In the genomic region with DNA sequence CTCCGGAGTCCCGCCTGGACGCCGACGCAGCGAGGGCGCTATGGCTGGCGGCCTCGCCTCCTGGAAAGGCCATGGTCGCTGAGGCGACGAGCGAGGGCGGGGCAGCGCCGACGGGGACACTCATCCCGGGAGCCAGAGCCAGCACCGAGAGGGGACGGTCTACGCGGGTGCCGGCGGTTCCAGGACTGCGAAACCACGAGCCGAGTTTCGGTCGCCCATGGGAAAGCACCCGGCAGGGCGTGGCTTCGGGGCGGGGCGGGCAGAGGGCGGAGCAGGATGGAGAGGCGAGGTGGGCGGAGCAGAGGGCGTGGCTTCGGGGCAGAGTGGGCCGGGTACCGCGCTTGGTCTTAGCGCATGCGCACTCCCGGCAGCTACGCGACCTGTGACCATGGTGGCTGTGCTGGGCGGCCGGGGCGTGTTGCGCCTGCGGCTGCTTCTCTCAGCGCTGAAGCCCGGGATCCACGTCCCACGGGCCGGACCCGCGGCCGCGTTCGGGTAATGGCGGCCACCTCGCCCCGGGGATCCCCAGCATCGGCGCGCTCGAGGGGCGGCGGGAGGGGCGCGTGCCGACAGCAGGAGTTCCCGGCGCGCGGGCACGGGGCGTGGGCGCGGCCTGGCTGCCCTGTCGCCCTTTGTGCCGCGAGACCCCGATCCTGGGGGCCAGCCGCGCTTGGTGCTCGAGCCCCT, we compare ENCODE assay signal across 1 cellular context.
TF ChIP-seq lines count a peak whose summit lies in the region.

TSS of gene BPHL (plus strand) at position 359 of the 687 bp plus-strand sequence. CDS start at position 389, 30 bp downstream.

TF ChIP-seq in HepG2, 621 proteins besides CTCF, POLR2A, EP300 and RAD21 (continued from another document and continues in another):
- TF ChIP-seq ZNF138 (CRISPR knock-in tag; IDR thresholded peaks at IDR 0.05; ENCODE audit: low read depth) (peak; percentile 83; the same call in 1 of the 2 replicates), ZNF24 (IDR thresholded peaks at IDR 0.05) (peak; percentile 15; the same call in 1 of the 2 replicates), MEIS2 (CRISPR knock-in tag; IDR thresholded peaks at IDR 0.05) (peak; percentile 60), KLF16 (CRISPR knock-in tag; IDR thresholded peaks at IDR 0.05) (peak in 1 of 2 experiments; percentile 91; a peak in 3 of 4 replicates), HOXD1 (CRISPR knock-in tag; IDR thresholded peaks at IDR 0.05) (peak; percentile 93; the same call in 1 of the 2 replicates), SRSF9 (IDR thresholded peaks at IDR 0.05; ENCODE audit: borderline replicate concordance, insufficient read depth, low read depth, low read length, poor library complexity, severe bottlenecking) (no peak), ZC3H13 (CRISPR knock-in tag; IDR thresholded peaks at IDR 0.05) (peak; percentile 93), ZNF136 (CRISPR knock-in tag; IDR thresholded peaks at IDR 0.05; ENCODE audit: low read depth) (peak; percentile 94), TMF1 (CRISPR knock-in tag; IDR thresholded peaks at IDR 0.05; ENCODE audit: low read depth) (peak; percentile 92), TAF15 (IDR thresholded peaks at IDR 0.05; ENCODE audit: low read depth, low read length, poor library complexity, severe bottlenecking) (no peak), TP53 (CRISPR knock-in tag; conservative IDR thresholded peaks at IDR 0.05) (0 out of 2 replicates have a peak, but pooled peaks have one; percentile 54), HIVEP1 (CRISPR knock-in tag; IDR thresholded peaks at IDR 0.05) (peak; percentile 98), MYPOP (CRISPR knock-in tag; IDR thresholded peaks at IDR 0.05) (peak; percentile 82), ZNF629 (CRISPR knock-in tag; conservative IDR thresholded peaks at IDR 0.05) (peak; percentile 41; the same call in 1 of the 2 replicates), JUN (CRISPR knock-in tag; IDR thresholded peaks at IDR 0.05) (peak; percentile 86), ZHX1 (CRISPR knock-in tag; IDR thresholded peaks at IDR 0.05; ENCODE audit: low read depth) (peak; percentile 95), TBX2 (CRISPR knock-in tag; IDR thresholded peaks at IDR 0.05; ENCODE audit: borderline replicate concordance) (peak; percentile 86)
- TF ChIP-seq, protein P1, sequence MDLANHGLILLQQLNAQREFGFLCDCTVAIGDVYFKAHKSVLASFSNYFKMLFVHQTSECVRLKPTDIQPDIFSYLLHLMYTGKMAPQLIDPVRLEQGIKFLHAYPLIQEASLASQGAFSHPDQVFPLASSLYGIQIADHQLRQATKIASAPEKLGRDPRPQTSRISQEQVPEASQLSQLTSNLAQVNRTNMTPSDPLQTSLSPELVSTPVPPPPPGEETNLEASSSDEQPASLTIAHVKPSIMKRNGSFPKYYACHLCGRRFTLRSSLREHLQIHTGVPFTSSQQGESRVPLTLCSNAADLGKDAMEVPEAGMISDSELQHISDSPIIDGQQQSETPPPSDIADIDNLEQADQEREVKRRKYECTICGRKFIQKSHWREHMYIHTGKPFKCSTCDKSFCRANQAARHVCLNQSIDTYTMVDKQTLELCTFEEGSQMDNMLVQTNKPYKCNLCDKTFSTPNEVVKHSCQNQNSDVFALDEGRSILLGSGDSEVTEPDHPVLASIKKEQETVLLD (CRISPR knock-in tag; IDR thresholded peaks at IDR 0.05; ENCODE audit: low read depth), result peak; percentile 91
- TF ChIP-seq, protein P2, sequence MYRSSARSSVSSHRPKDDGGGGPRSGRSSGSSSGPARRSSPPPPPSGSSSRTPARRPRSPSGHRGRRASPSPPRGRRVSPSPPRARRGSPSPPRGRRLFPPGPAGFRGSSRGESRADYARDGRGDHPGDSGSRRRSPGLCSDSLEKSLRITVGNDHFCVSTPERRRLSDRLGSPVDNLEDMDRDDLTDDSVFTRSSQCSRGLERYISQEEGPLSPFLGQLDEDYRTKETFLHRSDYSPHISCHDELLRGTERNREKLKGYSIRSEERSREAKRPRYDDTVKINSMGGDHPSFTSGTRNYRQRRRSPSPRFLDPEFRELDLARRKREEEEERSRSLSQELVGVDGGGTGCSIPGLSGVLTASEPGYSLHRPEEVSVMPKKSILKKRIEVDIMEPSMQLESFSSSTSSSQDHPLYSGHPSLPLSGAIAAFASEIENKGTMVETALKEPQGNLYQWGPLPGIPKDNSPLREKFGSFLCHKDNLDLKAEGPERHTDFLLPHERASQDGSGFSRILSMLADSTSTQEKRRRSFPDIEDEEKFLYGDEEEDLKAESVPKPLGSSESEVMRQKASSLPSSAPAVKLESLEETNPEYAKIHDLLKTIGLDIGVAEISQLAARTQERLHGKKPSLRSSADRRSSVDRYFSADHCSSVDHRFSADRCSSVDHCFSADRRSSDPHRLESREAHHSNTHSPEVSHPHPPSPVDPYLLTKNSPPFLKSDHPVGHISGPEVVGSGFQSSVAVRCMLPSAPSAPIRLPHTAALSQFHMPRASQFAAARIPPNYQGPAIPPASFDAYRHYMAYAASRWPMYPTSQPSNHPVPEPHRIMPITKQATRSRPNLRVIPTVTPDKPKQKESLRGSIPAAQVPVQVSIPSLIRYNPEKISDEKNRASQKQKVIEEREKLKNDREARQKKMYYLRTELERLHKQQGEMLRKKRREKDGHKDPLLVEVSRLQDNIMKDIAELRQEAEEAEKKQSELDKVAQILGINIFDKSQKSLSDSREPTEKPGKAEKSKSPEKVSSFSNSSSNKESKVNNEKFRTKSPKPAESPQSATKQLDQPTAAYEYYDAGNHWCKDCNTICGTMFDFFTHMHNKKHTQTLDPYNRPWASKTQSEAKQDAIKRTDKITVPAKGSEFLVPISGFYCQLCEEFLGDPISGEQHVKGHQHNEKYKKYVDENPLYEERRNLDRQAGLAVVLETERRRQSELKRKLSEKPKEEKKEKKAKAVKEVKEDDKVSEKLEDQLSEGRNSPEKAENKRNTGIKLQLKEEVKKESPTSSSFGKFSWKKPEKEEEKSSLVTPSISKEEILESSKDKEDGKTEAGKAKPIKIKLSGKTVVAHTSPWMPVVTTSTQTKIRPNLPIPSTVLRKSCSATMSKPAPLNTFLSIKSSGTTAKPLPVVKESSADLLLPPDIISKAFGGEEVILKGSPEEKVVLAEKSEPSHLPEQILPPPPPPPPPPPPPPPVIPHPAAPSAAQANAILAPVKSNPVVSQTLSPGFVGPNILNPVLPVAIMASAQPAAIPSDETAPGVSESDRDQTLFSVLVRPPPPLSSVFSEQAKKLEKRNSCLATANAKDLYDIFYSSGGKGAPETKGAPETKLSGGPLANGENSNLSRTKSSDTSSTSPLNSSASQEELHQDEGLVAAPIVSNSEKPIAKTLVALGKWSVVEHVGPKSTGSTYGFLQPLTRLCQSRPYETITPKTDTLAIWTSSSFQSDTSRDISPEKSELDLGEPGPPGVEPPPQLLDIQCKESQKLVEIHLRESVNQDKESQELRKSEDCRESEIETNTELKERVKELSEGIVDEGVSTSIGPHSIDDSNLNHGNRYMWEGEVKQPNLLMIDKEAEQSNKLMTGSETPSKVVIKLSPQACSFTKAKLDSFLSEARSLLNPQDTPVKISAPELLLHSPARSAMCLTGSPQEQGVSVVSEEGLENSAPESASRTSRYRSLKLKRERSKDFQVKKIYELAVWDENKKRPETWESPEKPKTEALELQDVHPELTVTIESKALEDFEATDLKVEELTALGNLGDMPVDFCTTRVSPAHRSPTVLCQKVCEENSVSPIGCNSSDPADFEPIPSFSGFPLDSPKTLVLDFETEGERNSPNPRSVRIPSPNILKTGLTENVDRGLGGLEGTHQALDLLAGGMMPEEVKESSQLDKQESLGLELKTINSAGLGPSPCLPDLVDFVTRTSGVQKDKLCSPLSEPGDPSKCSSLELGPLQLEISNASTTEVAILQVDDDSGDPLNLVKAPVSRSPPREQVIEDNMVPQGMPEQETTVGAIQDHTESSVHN (CRISPR knock-in tag; IDR thresholded peaks at IDR 0.05), result no peak; the same call in 1 of the 2 replicates
- TF ChIP-seq, protein P3, sequence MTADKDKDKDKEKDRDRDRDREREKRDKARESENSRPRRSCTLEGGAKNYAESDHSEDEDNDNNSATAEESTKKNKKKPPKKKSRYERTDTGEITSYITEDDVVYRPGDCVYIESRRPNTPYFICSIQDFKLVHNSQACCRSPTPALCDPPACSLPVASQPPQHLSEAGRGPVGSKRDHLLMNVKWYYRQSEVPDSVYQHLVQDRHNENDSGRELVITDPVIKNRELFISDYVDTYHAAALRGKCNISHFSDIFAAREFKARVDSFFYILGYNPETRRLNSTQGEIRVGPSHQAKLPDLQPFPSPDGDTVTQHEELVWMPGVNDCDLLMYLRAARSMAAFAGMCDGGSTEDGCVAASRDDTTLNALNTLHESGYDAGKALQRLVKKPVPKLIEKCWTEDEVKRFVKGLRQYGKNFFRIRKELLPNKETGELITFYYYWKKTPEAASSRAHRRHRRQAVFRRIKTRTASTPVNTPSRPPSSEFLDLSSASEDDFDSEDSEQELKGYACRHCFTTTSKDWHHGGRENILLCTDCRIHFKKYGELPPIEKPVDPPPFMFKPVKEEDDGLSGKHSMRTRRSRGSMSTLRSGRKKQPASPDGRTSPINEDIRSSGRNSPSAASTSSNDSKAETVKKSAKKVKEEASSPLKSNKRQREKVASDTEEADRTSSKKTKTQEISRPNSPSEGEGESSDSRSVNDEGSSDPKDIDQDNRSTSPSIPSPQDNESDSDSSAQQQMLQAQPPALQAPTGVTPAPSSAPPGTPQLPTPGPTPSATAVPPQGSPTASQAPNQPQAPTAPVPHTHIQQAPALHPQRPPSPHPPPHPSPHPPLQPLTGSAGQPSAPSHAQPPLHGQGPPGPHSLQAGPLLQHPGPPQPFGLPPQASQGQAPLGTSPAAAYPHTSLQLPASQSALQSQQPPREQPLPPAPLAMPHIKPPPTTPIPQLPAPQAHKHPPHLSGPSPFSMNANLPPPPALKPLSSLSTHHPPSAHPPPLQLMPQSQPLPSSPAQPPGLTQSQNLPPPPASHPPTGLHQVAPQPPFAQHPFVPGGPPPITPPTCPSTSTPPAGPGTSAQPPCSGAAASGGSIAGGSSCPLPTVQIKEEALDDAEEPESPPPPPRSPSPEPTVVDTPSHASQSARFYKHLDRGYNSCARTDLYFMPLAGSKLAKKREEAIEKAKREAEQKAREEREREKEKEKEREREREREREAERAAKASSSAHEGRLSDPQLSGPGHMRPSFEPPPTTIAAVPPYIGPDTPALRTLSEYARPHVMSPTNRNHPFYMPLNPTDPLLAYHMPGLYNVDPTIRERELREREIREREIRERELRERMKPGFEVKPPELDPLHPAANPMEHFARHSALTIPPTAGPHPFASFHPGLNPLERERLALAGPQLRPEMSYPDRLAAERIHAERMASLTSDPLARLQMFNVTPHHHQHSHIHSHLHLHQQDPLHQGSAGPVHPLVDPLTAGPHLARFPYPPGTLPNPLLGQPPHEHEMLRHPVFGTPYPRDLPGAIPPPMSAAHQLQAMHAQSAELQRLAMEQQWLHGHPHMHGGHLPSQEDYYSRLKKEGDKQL (CRISPR knock-in tag; IDR thresholded peaks at IDR 0.05; ENCODE audit: low read depth), result peak; percentile 35; the same call in 1 of the 2 replicates
- TF ChIP-seq, protein P4, sequence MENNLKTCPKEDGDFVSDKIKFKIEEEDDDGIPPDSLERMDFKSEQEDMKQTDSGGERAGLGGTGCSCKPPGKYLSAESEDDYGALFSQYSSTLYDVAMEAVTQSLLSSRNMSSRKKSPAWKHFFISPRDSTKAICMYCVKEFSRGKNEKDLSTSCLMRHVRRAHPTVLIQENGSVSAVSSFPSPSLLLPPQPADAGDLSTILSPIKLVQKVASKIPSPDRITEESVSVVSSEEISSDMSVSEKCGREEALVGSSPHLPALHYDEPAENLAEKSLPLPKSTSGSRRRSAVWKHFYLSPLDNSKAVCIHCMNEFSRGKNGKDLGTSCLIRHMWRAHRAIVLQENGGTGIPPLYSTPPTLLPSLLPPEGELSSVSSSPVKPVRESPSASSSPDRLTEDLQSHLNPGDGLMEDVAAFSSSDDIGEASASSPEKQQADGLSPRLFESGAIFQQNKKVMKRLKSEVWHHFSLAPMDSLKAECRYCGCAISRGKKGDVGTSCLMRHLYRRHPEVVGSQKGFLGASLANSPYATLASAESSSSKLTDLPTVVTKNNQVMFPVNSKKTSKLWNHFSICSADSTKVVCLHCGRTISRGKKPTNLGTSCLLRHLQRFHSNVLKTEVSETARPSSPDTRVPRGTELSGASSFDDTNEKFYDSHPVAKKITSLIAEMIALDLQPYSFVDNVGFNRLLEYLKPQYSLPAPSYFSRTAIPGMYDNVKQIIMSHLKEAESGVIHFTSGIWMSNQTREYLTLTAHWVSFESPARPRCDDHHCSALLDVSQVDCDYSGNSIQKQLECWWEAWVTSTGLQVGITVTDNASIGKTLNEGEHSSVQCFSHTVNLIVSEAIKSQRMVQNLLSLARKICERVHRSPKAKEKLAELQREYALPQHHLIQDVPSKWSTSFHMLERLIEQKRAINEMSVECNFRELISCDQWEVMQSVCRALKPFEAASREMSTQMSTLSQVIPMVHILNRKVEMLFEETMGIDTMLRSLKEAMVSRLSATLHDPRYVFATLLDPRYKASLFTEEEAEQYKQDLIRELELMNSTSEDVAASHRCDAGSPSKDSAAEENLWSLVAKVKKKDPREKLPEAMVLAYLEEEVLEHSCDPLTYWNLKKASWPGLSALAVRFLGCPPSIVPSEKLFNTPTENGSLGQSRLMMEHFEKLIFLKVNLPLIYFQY (CRISPR knock-in tag; IDR thresholded peaks at IDR 0.05; ENCODE audit: borderline replicate concordance), result no peak; the same call in 1 of the 2 replicates
- TF ChIP-seq, protein P5, sequence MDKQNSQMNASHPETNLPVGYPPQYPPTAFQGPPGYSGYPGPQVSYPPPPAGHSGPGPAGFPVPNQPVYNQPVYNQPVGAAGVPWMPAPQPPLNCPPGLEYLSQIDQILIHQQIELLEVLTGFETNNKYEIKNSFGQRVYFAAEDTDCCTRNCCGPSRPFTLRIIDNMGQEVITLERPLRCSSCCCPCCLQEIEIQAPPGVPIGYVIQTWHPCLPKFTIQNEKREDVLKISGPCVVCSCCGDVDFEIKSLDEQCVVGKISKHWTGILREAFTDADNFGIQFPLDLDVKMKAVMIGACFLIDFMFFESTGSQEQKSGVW (CRISPR knock-in tag; IDR thresholded peaks at IDR 0.05; ENCODE audit: borderline replicate concordance), result no peak
